ENCODE assay signal across 15 cellular contexts in genomic region chr7:52639126-52639525, GRCh38.
"Had no signal": no experiment of that assay in that cellular context is flagged by ENCODE, and none has a peak within 500 bp of the region (broad histone marks: within the 10 kb centered on the region; RNA-seq: fewer than 3 reads in every experiment).

No MANE protein-coding gene starts in this region.

- H3K4me1 Mint-ChIP-seq: activated naive CD4-positive, alpha-beta T cell treated with anti-CD3 and anti-CD28 coated beads, Interleukin-2, amount 50 U/mL, for 24 hours; T-helper 17 cell had no signal

- H3K27me3 Mint-ChIP-seq: activated naive CD4-positive, alpha-beta T cell treated with anti-CD3 and anti-CD28 coated beads, Interleukin-2, amount 50 U/mL, for 24 hours; dendritic cell treated with granulocyte-macrophage colony-stimulating factor and Interleukin-4, amounts not matched to agents 40 ng/mL and 50 ng/mL, for 4 days; effector memory CD8-positive, alpha-beta T cell; progenitor cell of endocrine pancreas; T-helper 17 cell had no signal

- H3K36me3 Mint-ChIP-seq: activated naive CD4-positive, alpha-beta T cell treated with anti-CD3 and anti-CD28 coated beads, Interleukin-2, amount 50 U/mL, for 24 hours had no signal

- H3K36me3 ChIP-seq: ascending aorta, cardiac muscle cell, thyroid gland had no signal

- ATAC-seq: effector memory CD8-positive, alpha-beta T cell; left ventricle myocardium superior; T-helper 17 cell had no signal

- H3K4me3 Mint-ChIP-seq: activated naive CD4-positive, alpha-beta T cell treated with anti-CD3 and anti-CD28 coated beads, Interleukin-2, amount 50 U/mL, for 24 hours; dendritic cell treated with granulocyte-macrophage colony-stimulating factor and Interleukin-4, amounts not matched to agents 40 ng/mL and 50 ng/mL, for 4 days; effector memory CD8-positive, alpha-beta T cell; T-helper 17 cell had no signal

- H3K27me3 ChIP-seq: ascending aorta, cardiac muscle cell, thyroid gland had no signal

- H3K27ac ChIP-seq: ascending aorta, cardiac muscle cell, thyroid gland, VCaP had no signal

- H3K9me3 ChIP-seq: ascending aorta, thyroid gland had no signal

- H3K27ac Mint-ChIP-seq: activated naive CD4-positive, alpha-beta T cell treated with anti-CD3 and anti-CD28 coated beads, Interleukin-2, amount 50 U/mL, for 24 hours; dendritic cell treated with granulocyte-macrophage colony-stimulating factor and Interleukin-4, amounts not matched to agents 40 ng/mL and 50 ng/mL, for 4 days; effector memory CD8-positive, alpha-beta T cell; progenitor cell of endocrine pancreas; T-helper 17 cell had no signal

- H3K4me1 ChIP-seq: ascending aorta, thyroid gland had no signal

- DNase-seq: activated CD4-positive, alpha-beta T cell treated with anti-CD3 and anti-CD28 coated beads for 1 hour; activated gamma-delta T cell; effector memory CD8-positive, alpha-beta T cell; left ventricle myocardium superior; stimulated activated CD4-positive, alpha-beta T cell treated with anti-CD3 and anti-CD28 coated beads, Interleukin-12 subunit alpha, Interleukin-12 subunit beta, amount 100 ng/mL, for 4 hours; stimulated activated CD4-positive, alpha-beta T cell treated with anti-CD3 and anti-CD28 coated beads, Interleukin-1b, Interleukin-23, amount 100 ng/mL, for 48 hours; stimulated activated naive CD4-positive, alpha-beta T cell treated with Interleukin-2 at 50 U/mL for 16 hours; T-helper 17 cell; thyroid gland had no signal

- H3K4me3 ChIP-seq: ascending aorta, cardiac muscle cell, thyroid gland had no signal
